Comparison of ENCODE assay signal across 8 cellular contexts in the genomic region with DNA sequence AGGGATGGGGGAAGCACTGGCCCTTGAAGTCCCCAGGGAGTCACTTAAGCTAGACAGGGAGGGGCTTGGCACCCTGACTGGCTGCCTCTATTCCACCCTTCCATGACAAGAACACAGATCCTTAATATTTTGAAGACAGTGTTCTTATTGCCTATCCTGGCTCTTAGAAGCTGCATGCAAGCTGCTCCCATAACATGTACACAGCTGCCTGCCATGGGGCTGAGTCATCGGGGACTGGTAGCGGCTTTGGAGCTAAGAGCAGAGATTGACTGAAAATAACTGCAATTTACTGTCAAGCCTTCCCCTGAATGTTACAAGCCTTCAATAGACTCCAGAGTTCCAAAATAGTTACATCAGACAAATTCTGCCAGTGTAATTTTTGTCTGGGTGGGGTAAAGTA.
DNase-seq lines count a peak whose midpoint lies in the region; ATAC-seq and TF ChIP-seq lines count a peak whose summit lies in the region.
"Not testable (repeated sequence)": the region's sequence is repeated elsewhere in the genome, so short reads cannot be mapped to it uniquely, and the experiment has no call there.

No MANE protein-coding gene starts in this region.

- POLR2A ChIA-PET in AG04450 (lab: Yijun Ruan, JAX) = not testable (repeated sequence)

- not testable (repeated sequence) for H3K36me3 ChIP-seq in GM23248 (ENCODE audit: low read depth)

- H3K4me2 ChIP-seq in GM23248 (ENCODE audit: unreplicated experiment) = peak overlapping the region; percentile 47

- TF ChIP-seq CTCF in AG04450 (IDR thresholded peaks at IDR 0.05; ENCODE audit: low read depth, low read length); astrocyte of the cerebellum (IDR thresholded peaks at IDR 0.05; ENCODE audit: low read depth, low read length, missing control alignments): not testable (repeated sequence)

- not testable (repeated sequence) for H3K9me2 ChIP-seq in GM23248 (ENCODE audit: insufficient read depth)

- peak overlapping the region; percentile 29; the same call in 1 of the 2 replicates for H3K9ac ChIP-seq in GM23248

- not testable (repeated sequence) for H2AFZ ChIP-seq in GM23248

- CTCF ChIA-PET in AG04450 (lab: Charles Lee) = not testable (repeated sequence)

- H3K4me1 ChIP-seq in GM23248 (ENCODE audit: insufficient read depth) = peaks cover 16% of the 10 kb centered on the region

- ATAC-seq in esophagus mucosa = peak; percentile 76

- DNase-seq in AG04450 (ENCODE audit: low read depth, low spot score) (peak; percentile 72), GM23248 (peak; percentile 87), NCI-H226 (peak; percentile 88), astrocyte of the cerebellum (ENCODE audit: low read depth) (peak; percentile 51), head of caudate nucleus (peak in 36 of 42 donors; percentile 7 to 93 (median 66)), non-pigmented ciliary epithelial cell (ENCODE audit: low read depth) (peak; percentile 70), stromal cell of bone marrow (ENCODE audit: low read depth) (peak; percentile 31)

- in situ Hi-C loops in GM23248 (cut with MboI); astrocyte of the cerebellum (cut with HindIII; ENCODE audit: low sequenced_read_pairs): not testable (repeated sequence)

- H3F3A ChIP-seq in GM23248 (ENCODE audit: insufficient read depth) = not testable (repeated sequence)

- H3K27me3 ChIP-seq in AG04450 (ENCODE audit: control insufficient read depth, insufficient read depth, low read length); GM23248 (replicated peaks; ENCODE audit: insufficient read depth): not testable (repeated sequence)

- H3K27ac ChIP-seq in AG04450 (ENCODE audit: low read depth, low read length) = peak overlapping the region; percentile 31
- H3K27ac ChIP-seq in GM23248 = peak overlapping the region; percentile 56

- H3K9me3 ChIP-seq in AG04450 (ENCODE audit: control insufficient read depth, insufficient read depth, low read length); GM23248 (ENCODE audit: low read depth): not testable (repeated sequence)

- 6 to 19% methylated on average over 2 of the region's 2 CpGs for WGBS in GM23248 (ENCODE audit: low coverage in 1 of 2, low lambda C conversion rate in 2 of 2, missing lambda C conversion rate in 2 of 2), 2 experiments

- intact Hi-C loops in head of caudate nucleus (cut with DNase I) = not testable (repeated sequence)

- H4K20me1 ChIP-seq in GM23248 (ENCODE audit: insufficient read depth) = not testable (repeated sequence)

- not testable (repeated sequence) for H3K4me3 ChIP-seq in AG04450 (ENCODE audit: low read depth, low read length); GM23248; astrocyte of the cerebellum (ENCODE audit: low read depth, low read length)

- not testable (repeated sequence) for H3K79me2 ChIP-seq in GM23248 (ENCODE audit: insufficient read depth)

Comparison
In these comparisons a context has a peak if more than half of its experiments do, and no peak if none do; other contexts are left out.
1. DNase-seq: peak in every context shown above with its lines; median percentile 88 in NCI-H226; 87 in GM23248; 72 in AG04450; 70 in non-pigmented ciliary epithelial cell; 66 in head of caudate nucleus; 51 in astrocyte of the cerebellum; 31 in stromal cell of bone marrow.